23 cellular contexts compared by ENCODE assay signal in the genomic region with DNA sequence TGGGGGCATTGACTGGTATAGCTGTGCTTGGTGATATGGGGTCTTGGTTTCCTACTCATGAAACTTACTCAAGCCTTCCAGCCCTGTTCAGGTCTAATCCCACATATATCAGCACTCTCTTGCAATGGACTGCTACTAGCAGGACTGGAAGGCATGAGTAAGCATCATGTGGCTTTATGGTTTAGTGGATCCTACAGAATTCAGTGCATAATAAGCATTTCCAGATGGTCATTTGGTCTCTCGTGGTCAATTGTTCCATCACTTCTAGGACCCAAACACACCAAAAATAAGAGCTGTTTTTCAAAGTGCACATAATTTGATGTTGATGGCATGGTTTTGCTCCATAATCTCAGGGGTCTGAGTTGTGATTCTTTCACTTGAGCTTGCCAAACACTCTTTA.
A peak's percentile ranks its signal among the peaks of the same experiment; 100 is the strongest.
DNase-seq lines count a peak whose midpoint lies in the region; ATAC-seq lines count a peak whose summit lies in the region.
"Had no signal": no experiment of that assay in that cellular context is flagged by ENCODE, and none has a peak within 500 bp of the region (broad histone marks: within the 10 kb centered on the region; RNA-seq: fewer than 3 reads in every experiment).

No MANE protein-coding gene starts in this region.

- H3K4me2 ChIP-seq in Karpas-422 (ENCODE audit: low read depth, low read length, poor library complexity, severe bottlenecking) = no peak overlapping the region

- H3K27me3 Mint-ChIP-seq in activated CD4-positive, alpha-beta T cell treated with anti-CD3 and anti-CD28 coated beads, Interleukin-2, amount 10 ng/mL, durations not matched to agents 7 days and 5 days = peaks cover 2% of the 10 kb centered on the region
- H3K27me3 Mint-ChIP-seq: activated naive CD8-positive, alpha-beta T cell treated with anti-CD3 and anti-CD28 coated beads for 36 hours; T-cell had no signal

- no peaks in the 10 kb centered on the region for H4K20me1 ChIP-seq in Karpas-422 (ENCODE audit: insufficient read depth, low read depth, low read length)

- intact Hi-C loops in left cardiac atrium (cut with DNase I) = loop anchor here in 1 of 2 donors (5.0 kb wide), 3 partner anchors 119 to 654 kb away; no protein-coding TSS in a partner anchor

- H3K27ac ChIP-seq in Karpas-422 (ENCODE audit: low read length) = no peak overlapping the region
- H3K27ac ChIP-seq: left lung, thyroid gland had no signal

- no peaks in the 10 kb centered on the region for H3K36me3 Mint-ChIP-seq in activated CD4-positive, alpha-beta T cell treated with anti-CD3 and anti-CD28 coated beads, Interleukin-2, amount 10 ng/mL, durations not matched to agents 7 days and 5 days (ENCODE audit: low read depth)
- H3K36me3 Mint-ChIP-seq: activated naive CD8-positive, alpha-beta T cell treated with anti-CD3 and anti-CD28 coated beads for 36 hours; CD8-positive, alpha-beta T cell; T-cell had no signal

- H3K27ac Mint-ChIP-seq in activated CD4-positive, alpha-beta T cell treated with anti-CD3 and anti-CD28 coated beads, Interleukin-2, amount 10 ng/mL, durations not matched to agents 7 days and 5 days = no peak overlapping the region
- H3K27ac Mint-ChIP-seq: activated naive CD8-positive, alpha-beta T cell treated with anti-CD3 and anti-CD28 coated beads for 36 hours; activated T-helper 2 cell treated with anti-CD3 and anti-CD28 coated beads, Interferon-gamma antibody, Interleukin-2, Interleukin-4, amounts not matched to agents 10 μg/mL and 5 μg/mL and 100 μg/mL, durations not matched to agents 14 hours and 24 hours and 36 hours; CD8-positive, alpha-beta T cell; dendritic cell treated with granulocyte-macrophage colony-stimulating factor and Interleukin-4, amounts not matched to agents 40 ng/mL and 50 ng/mL, for 4 days; nephron; T-cell had no signal

- DNase-seq in ELR (ENCODE audit: low read depth) (peak; percentile 15), Karpas-422 (peak; percentile 26), fibroblast of gingiva (ENCODE audit: low read depth) (peak; percentile 46), non-pigmented ciliary epithelial cell (ENCODE audit: low read depth) (peak; percentile 32), left cardiac atrium (no peak)
- DNase-seq in activated CD4-positive, alpha-beta T cell treated with anti-CD3 and anti-CD28 coated beads, Interleukin-2, amount 10 ng/mL, durations not matched to agents 7 days and 5 days = no peak
- no peak for DNase-seq in NK-92 treated with Interleukin-12 subunit alpha and Interleukin-12 subunit beta, amount 100 ng/mL, for 24 hours (lab: John Stamatoyannopoulos, UW)
- DNase-seq: activated CD4-positive, alpha-beta T cell treated with anti-CD3 and anti-CD28 coated beads for 4 hours; activated naive CD8-positive, alpha-beta T cell treated with anti-CD3 and anti-CD28 coated beads for 36 hours; CD8-positive, alpha-beta T cell; DMS79 treated with DMSO at 0.1 percent for 48 hours; left lung; NCI-H1436; posterior cingulate gyrus; stimulated activated naive CD4-positive, alpha-beta T cell treated with Interleukin-2 at 50 U/mL for 16 hours; T-cell; thyroid gland had no signal

- POLR2A ChIA-PET in activated CD4-positive, alpha-beta T cell treated with anti-CD3 and anti-CD28 coated beads, Interleukin-2, amount 10 ng/mL, durations not matched to agents 7 days and 5 days (lab: Charles Lee) = no interaction called here

- H3K9ac ChIP-seq in Karpas-422 (ENCODE audit: low read length) = no peak overlapping the region

- CTCF ChIA-PET in activated CD4-positive, alpha-beta T cell treated with anti-CD3 and anti-CD28 coated beads, Interleukin-2, amount 10 ng/mL, durations not matched to agents 7 days and 5 days (lab: Charles Lee) = no interaction called here

- H3K9me3 Mint-ChIP-seq in activated CD4-positive, alpha-beta T cell treated with anti-CD3 and anti-CD28 coated beads, Interleukin-2, amount 10 ng/mL, durations not matched to agents 7 days and 5 days = no peaks in the 10 kb centered on the region
- H3K9me3 Mint-ChIP-seq: activated naive CD8-positive, alpha-beta T cell treated with anti-CD3 and anti-CD28 coated beads for 36 hours; activated T-helper 2 cell treated with anti-CD3 and anti-CD28 coated beads, Interferon-gamma antibody, Interleukin-2, Interleukin-4, amounts not matched to agents 10 μg/mL and 5 μg/mL and 100 μg/mL, durations not matched to agents 14 hours and 24 hours and 36 hours; CD8-positive, alpha-beta T cell; dendritic cell treated with granulocyte-macrophage colony-stimulating factor and Interleukin-4, amounts not matched to agents 40 ng/mL and 50 ng/mL, for 4 days; nephron; T-cell had no signal

- H3K36me3 ChIP-seq in Karpas-422 (ENCODE audit: insufficient read depth, low read length) = no peaks in the 10 kb centered on the region
- H3K36me3 ChIP-seq: left lung, thyroid gland had no signal

- no peak overlapping the region for H2AFZ ChIP-seq in Karpas-422 (ENCODE audit: low read length)

- ATAC-seq in HG03025 (IDR thresholded peaks at IDR 0.05; ENCODE audit: low FRiP score, unreplicated experiment) (no peak), left cardiac atrium (no peak)
- ATAC-seq: CD8-positive, alpha-beta T cell; HCT116; HepG2; left lung; T-cell had no signal

- H3K9me2 ChIP-seq in Karpas-422 (replicated peaks; ENCODE audit: insufficient read depth, low read length) = no peaks in the 10 kb centered on the region

- no peaks in the 10 kb centered on the region for H3K79me2 ChIP-seq in Karpas-422 (ENCODE audit: low read length)

- H3K27me3 ChIP-seq in Karpas-422 (ENCODE audit: low read length) = no peaks in the 10 kb centered on the region
- H3K27me3 ChIP-seq: left lung, thyroid gland had no signal

- no peaks in the 10 kb centered on the region for H3K9me3 ChIP-seq in Karpas-422 (ENCODE audit: low read length)
- H3K9me3 ChIP-seq: left lung, thyroid gland had no signal

- no peak overlapping the region for H3K4me3 ChIP-seq in Karpas-422 (ENCODE audit: low read length)
- H3K4me3 ChIP-seq: left lung, thyroid gland had no signal

- H3K4me3 Mint-ChIP-seq in activated CD4-positive, alpha-beta T cell treated with anti-CD3 and anti-CD28 coated beads, Interleukin-2, amount 10 ng/mL, durations not matched to agents 7 days and 5 days = no peak overlapping the region
- H3K4me3 Mint-ChIP-seq: activated naive CD8-positive, alpha-beta T cell treated with anti-CD3 and anti-CD28 coated beads for 36 hours; CD8-positive, alpha-beta T cell; dendritic cell treated with granulocyte-macrophage colony-stimulating factor and Interleukin-4, amounts not matched to agents 40 ng/mL and 50 ng/mL, for 4 days; nephron; T-cell had no signal

- H3K4me1 ChIP-seq in Karpas-422 (ENCODE audit: low read length) = no peaks in the 10 kb centered on the region; the same call in 1 of the 2 replicates

- H3K4me1 Mint-ChIP-seq in activated CD4-positive, alpha-beta T cell treated with anti-CD3 and anti-CD28 coated beads, Interleukin-2, amount 10 ng/mL, durations not matched to agents 7 days and 5 days = peaks cover 13% of the 10 kb centered on the region

Comparison
In these comparisons a context has a peak if more than half of its experiments do, and no peak if none do; other contexts are left out.
1. DNase-seq: peak in ELR (single experiment), Karpas-422 (single experiment), fibroblast of gingiva (single experiment) and non-pigmented ciliary epithelial cell (single experiment); none in activated CD4-positive, alpha-beta T cell treated with anti-CD3 and anti-CD28 coated beads, Interleukin-2, amount 10 ng/mL, durations not matched to agents 7 days and 5 days (single experiment), NK-92 treated with Interleukin-12 subunit alpha and Interleukin-12 subunit beta, amount 100 ng/mL, for 24 hours (single experiment) and left cardiac atrium (single experiment).